Comparison of ENCODE assay signal across 8 cellular contexts in the genomic region with DNA sequence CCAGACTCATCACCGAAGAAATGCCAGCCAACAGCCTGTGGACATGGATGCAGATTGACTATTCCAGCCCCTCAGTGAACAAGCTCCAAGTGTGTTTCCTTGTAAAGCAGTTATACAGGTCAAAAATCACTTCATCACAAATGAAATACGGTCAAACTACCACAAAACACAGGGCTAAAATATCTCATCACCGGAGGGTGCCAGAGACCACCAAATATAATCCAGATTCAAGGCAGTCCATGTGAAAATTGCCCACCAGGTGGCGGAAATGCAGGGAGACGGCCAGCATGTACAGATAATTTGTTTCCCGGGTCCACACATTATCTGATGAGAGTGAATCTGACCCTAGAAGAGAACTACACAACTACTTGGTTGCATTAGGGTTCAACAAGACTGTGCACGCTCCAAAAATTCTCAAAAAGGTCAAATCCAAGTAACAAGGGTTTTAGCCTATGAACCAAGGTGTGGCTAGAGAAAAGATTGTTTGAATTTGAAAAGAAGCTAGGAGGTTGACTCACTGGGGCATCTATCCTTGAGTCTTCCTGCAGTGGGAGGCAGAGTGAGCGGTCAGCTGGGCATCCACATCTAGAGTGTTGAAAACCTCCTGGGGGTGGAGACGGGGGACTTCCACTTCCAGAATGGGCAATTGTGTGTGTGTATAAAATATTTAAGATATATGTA.
A peak's percentile ranks its signal among the peaks of the same experiment; 100 is the strongest.
DNase-seq lines count a peak whose midpoint lies in the region; ATAC-seq and TF ChIP-seq lines count a peak whose summit lies in the region.

No MANE protein-coding gene starts in this region.

- peaks cover 26% of the 10 kb centered on the region for H3K9me3 Mint-ChIP-seq in nephron

- H3K4me1 ChIP-seq in HEK293 (ENCODE audit: control insufficient read depth, insufficient read depth, low read length) = no peaks in the 10 kb centered on the region

- H3K4me3 Mint-ChIP-seq in nephron = no peak overlapping the region

- H3K27ac ChIP-seq in HEK293 (ENCODE audit: extremely low read depth, low read depth, low read length) (no peak overlapping the region), epithelial cell of prostate (no peak overlapping the region)

- H3K36me3 ChIP-seq in BJ (ENCODE audit: control insufficient read depth, insufficient read depth, low read length) (no peaks in the 10 kb centered on the region), HEK293 (ENCODE audit: control insufficient read depth in 2 of 2, insufficient read depth in 1 of 2, low read length in 2 of 2) (no peaks in the 10 kb centered on the region)

- H3K4me1 Mint-ChIP-seq in nephron = no peaks in the 10 kb centered on the region

- H3K27me3 ChIP-seq in BJ (ENCODE audit: control insufficient read depth, insufficient read depth, low read length) = peaks cover 3% of the 10 kb centered on the region

- POLR2A ChIA-PET in BJ (lab: Charles Lee) (no interaction called here), HEK293 (lab: Yijun Ruan, JAX) (interaction anchor here (0.9 kb wide), 1 partner anchor 173 kb away, joined by 3 read pairs; no protein-coding TSS in a partner anchor)

- CTCF ChIA-PET in BJ (lab: Yijun Ruan, JAX) = interaction anchor here (0.6 to 10.1 kb wide), 46 partner anchors 9 to 495 kb away, joined by 3 to 425 read pairs (median 4); no protein-coding TSS in a partner anchor
- CTCF ChIA-PET in HEK293 (lab: Yijun Ruan, JAX) = interaction anchor here (0.6 to 8.9 kb wide), 87 partner anchors 8 to 863 kb away, joined by 3 to 304 read pairs (median 5); a partner anchor contains a TSS

- ATAC-seq in stimulated activated naive CD8-positive, alpha-beta T cell treated with anti-CD3 and anti-CD28 coated beads, Interleukin-15, Interleukin-2, amounts not matched to agents 100 U/mL and 50 U/mL, for 24 hours = peak; percentile 65
- ATAC-seq in GM21737 (IDR thresholded peaks at IDR 0.05; ENCODE audit: unreplicated experiment) = no peak

- no peaks in the 10 kb centered on the region for H3K9me3 ChIP-seq in HEK293 (ENCODE audit: control insufficient read depth, insufficient read depth, low read depth, low read length)

- peaks cover 36% of the 10 kb centered on the region for H3K27me3 Mint-ChIP-seq in nephron (ENCODE audit: low read depth)

- peak; percentile 74 for TF ChIP-seq CTCF in BJ (IDR thresholded peaks at IDR 0.05; ENCODE audit: insufficient read depth, low read depth, low read length)
- peak; percentile 98 for TF ChIP-seq CTCF in HEK293 (tag by site-specific recombination; IDR thresholded peaks at IDR 0.05)
- TF ChIP-seq CTCF in nephron (IDR thresholded peaks at IDR 0.05; ENCODE audit: unreplicated experiment in 3 of 3) = peak; percentile 97 to 99 (median 97)

- DNase-seq in BJ (ENCODE audit: low read depth) (no peak), NOMO-1 (lab: John Stamatoyannopoulos, UW; ENCODE audit: unreplicated experiment in 2 of 2) (peak; percentile 49 to 62), epithelial cell of prostate (ENCODE audit: low read depth, low spot score) (peak; percentile 1)
- DNase-seq in activated CD8-positive, alpha-beta memory T cell treated with anti-CD3 and anti-CD28 coated beads, Interleukin-2, amount 50 U/mL, for 4 hours = peak; percentile 81
- DNase-seq in stimulated activated naive CD8-positive, alpha-beta T cell treated with anti-CD3 and anti-CD28 coated beads, Interleukin-15, Interleukin-2, amounts not matched to agents 100 U/mL and 50 U/mL, for 24 hours = peak; percentile 82

- peaks cover 7% of the 10 kb centered on the region for H3K36me3 Mint-ChIP-seq in nephron (ENCODE audit: low read depth)

- no peak overlapping the region for H3K27ac Mint-ChIP-seq in nephron

- no peak overlapping the region for H3K4me3 ChIP-seq in BJ (ENCODE audit: low read depth, low read length)
- no peak overlapping the region for H3K4me3 ChIP-seq in HEK293 (ENCODE audit: low read depth, low read length)

TF ChIP-seq in HEK293, 187 proteins besides CTCF, POLR2A, EP300 and RAD21:
- TF ChIP-seq ZNF138 (tag by site-specific recombination; IDR thresholded peaks at IDR 0.05; ENCODE audit: borderline replicate concordance) (no peak), ZNF132 (tag by site-specific recombination; IDR thresholded peaks at IDR 0.05; ENCODE audit: borderline replicate concordance) (no peak), MZF1 (tag by site-specific recombination; IDR thresholded peaks at IDR 0.05; ENCODE audit: borderline replicate concordance) (no peak), MYNN (tag by site-specific recombination; IDR thresholded peaks at IDR 0.05; ENCODE audit: borderline replicate concordance) (no peak), ZNF76 (tag by site-specific recombination; IDR thresholded peaks at IDR 0.05; ENCODE audit: borderline replicate concordance, low read depth) (no peak), ZNF654 (tag by site-specific recombination; IDR thresholded peaks at IDR 0.05; ENCODE audit: low read depth) (peak; percentile 98), ZFP69B (tag by site-specific recombination; IDR thresholded peaks at IDR 0.05) (peak; percentile 52; the same call in 1 of the 2 replicates), ZNF391 (tag by site-specific recombination; IDR thresholded peaks at IDR 0.05; ENCODE audit: borderline replicate concordance, low read depth) (peak; percentile 14; the same call in 1 of the 2 replicates), ZNF214 (tag by site-specific recombination; IDR thresholded peaks at IDR 0.05; ENCODE audit: borderline replicate concordance) (no peak), ZNF473 (tag by site-specific recombination; IDR thresholded peaks at IDR 0.05) (no peak)
- TF ChIP-seq, protein P1, sequence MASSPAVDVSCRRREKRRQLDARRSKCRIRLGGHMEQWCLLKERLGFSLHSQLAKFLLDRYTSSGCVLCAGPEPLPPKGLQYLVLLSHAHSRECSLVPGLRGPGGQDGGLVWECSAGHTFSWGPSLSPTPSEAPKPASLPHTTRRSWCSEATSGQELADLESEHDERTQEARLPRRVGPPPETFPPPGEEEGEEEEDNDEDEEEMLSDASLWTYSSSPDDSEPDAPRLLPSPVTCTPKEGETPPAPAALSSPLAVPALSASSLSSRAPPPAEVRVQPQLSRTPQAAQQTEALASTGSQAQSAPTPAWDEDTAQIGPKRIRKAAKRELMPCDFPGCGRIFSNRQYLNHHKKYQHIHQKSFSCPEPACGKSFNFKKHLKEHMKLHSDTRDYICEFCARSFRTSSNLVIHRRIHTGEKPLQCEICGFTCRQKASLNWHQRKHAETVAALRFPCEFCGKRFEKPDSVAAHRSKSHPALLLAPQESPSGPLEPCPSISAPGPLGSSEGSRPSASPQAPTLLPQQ (tag by site-specific recombination; IDR thresholded peaks at IDR 0.05) = peak; percentile 80
- TF ChIP-seq, protein P2, sequence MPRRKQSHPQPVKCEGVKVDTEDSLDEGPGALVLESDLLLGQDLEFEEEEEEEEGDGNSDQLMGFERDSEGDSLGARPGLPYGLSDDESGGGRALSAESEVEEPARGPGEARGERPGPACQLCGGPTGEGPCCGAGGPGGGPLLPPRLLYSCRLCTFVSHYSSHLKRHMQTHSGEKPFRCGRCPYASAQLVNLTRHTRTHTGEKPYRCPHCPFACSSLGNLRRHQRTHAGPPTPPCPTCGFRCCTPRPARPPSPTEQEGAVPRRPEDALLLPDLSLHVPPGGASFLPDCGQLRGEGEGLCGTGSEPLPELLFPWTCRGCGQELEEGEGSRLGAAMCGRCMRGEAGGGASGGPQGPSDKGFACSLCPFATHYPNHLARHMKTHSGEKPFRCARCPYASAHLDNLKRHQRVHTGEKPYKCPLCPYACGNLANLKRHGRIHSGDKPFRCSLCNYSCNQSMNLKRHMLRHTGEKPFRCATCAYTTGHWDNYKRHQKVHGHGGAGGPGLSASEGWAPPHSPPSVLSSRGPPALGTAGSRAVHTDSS (tag by site-specific recombination; IDR thresholded peaks at IDR 0.05) = no peak
- TF ChIP-seq, protein P3, sequence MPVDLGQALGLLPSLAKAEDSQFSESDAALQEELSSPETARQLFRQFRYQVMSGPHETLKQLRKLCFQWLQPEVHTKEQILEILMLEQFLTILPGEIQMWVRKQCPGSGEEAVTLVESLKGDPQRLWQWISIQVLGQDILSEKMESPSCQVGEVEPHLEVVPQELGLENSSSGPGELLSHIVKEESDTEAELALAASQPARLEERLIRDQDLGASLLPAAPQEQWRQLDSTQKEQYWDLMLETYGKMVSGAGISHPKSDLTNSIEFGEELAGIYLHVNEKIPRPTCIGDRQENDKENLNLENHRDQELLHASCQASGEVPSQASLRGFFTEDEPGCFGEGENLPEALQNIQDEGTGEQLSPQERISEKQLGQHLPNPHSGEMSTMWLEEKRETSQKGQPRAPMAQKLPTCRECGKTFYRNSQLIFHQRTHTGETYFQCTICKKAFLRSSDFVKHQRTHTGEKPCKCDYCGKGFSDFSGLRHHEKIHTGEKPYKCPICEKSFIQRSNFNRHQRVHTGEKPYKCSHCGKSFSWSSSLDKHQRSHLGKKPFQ (tag by site-specific recombination; IDR thresholded peaks at IDR 0.05) = no peak
